In the genomic region with DNA sequence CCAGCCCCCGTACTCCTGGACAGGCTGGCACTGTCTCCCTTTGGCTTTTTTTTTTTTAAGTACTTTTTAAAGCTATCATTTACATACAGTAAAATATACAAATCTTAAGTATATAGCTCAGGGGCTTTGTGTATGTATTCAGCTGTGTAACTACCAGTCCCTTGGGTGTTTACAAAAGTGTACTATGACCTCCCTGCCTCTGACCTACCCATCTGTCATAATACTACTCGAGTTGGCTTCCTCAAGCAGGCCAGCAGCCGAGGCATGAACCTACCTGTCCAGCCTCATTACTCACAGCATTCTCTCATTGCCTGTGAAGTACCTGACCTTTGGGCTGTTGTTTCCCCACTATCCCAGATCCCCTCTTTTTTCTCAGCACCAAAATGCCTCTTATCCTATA, we compare ENCODE assay signal across 10 cellular contexts. TPM values are rescaled to one million over a fixed set of nuclear protein-coding genes. Genes with fewer than 3 reads are reported as not detected.
A peak's percentile ranks its signal among the peaks of the same experiment; 100 is the strongest.
DNase-seq lines count a peak whose midpoint lies in the region; ATAC-seq, FAIRE-seq and TF ChIP-seq lines count a peak whose summit lies in the region.
"Had no signal": no experiment of that assay in that cellular context is flagged by ENCODE, and none has a peak within 500 bp of the region (broad histone marks: within the 10 kb centered on the region; RNA-seq: fewer than 3 reads in every experiment).

No MANE protein-coding gene starts in this region.

- intact Hi-C loops in esophagus squamous epithelium (cut with DNase I) (no loop called here), gastrocnemius medialis (cut with DNase I; ENCODE audit: low total_unique reads) (no loop called here)

- no peak for FAIRE-seq in GM12891 (lab: Jason Lieb, UNC)

- no peak for TF ChIP-seq POLR2A in esophagus squamous epithelium (IDR thresholded peaks at IDR 0.05)
- no peak for TF ChIP-seq POLR2A in gastrocnemius medialis (IDR thresholded peaks at IDR 0.05)
- TF ChIP-seq POLR2A in GM12891 (IDR thresholded peaks at IDR 0.05; ENCODE audit: low read depth, low read length) = no peak

- peak overlapping the region; percentile 77 to 94 (median 83) for H3K27ac ChIP-seq in esophagus squamous epithelium
- H3K27ac ChIP-seq in gastrocnemius medialis = peak overlapping the region; percentile 14 to 99 (median 50)

- TF ChIP-seq CTCF in esophagus squamous epithelium (IDR thresholded peaks at IDR 0.05) (no peak), gastrocnemius medialis (IDR thresholded peaks at IDR 0.05 in 4 of 5, conservative IDR thresholded peaks at IDR 0.05 in 1 of 5) (no peak)

- H3K27me3 ChIP-seq in esophagus squamous epithelium = no peaks in the 10 kb centered on the region
- H3K27me3 ChIP-seq in gastrocnemius medialis = no peaks in the 10 kb centered on the region

- no peak overlapping the region for H3K4me3 ChIP-seq in esophagus squamous epithelium
- H3K4me3 ChIP-seq in gastrocnemius medialis = no peak overlapping the region
- H3K4me3 ChIP-seq: smooth muscle cell had no signal

- DNase-seq in HT-29 (ENCODE audit: low spot score) = peak; percentile 91
- peak; percentile 36 for DNase-seq in NCI-H774 (lab: John Stamatoyannopoulos, UW)
- DNase-seq in esophagus squamous epithelium (lab: John Stamatoyannopoulos, UW) = no peak
- DNase-seq in gastrocnemius medialis = no peak
- no peak for DNase-seq in NCI-H1048 (lab: John Stamatoyannopoulos, UW)
- no peak for DNase-seq in GM12891 (ENCODE audit: insufficient read length, low spot score)
- DNase-seq: activated T-cell treated with anti-CD3 and anti-CD28 coated beads, Interleukin-2, amount 50 U/mL, for 4 hours; stimulated activated naive CD4-positive, alpha-beta T cell had no signal

- H3K4me1 ChIP-seq in esophagus squamous epithelium (peaks cover 10 to 69% (median 39%) of the 10 kb centered on the region in 3 donors), gastrocnemius medialis (peaks cover 37 to 60% of the 10 kb centered on the region in 2 donors)

- 37 to 43% methylated on average over 3 of the region's 3 CpGs for WGBS in esophagus squamous epithelium, 2 donors

- in situ Hi-C loops in gastrocnemius medialis (cut with MboI; ENCODE audit: low sequenced_read_pairs in 4 of 4) = no loop called here

- no peak for ATAC-seq in gastrocnemius medialis
- no peak for ATAC-seq in GM18502 (IDR thresholded peaks at IDR 0.05; ENCODE audit: poor library complexity, unreplicated experiment)
- ATAC-seq: activated T-cell treated with anti-CD3 and anti-CD28 coated beads, Interleukin-2, amount 50 U/mL, for 4 hours had no signal

- no peaks in the 10 kb centered on the region for H3K9me3 ChIP-seq in esophagus squamous epithelium
- H3K9me3 ChIP-seq in gastrocnemius medialis = no peaks in the 10 kb centered on the region

- H3K36me3 ChIP-seq in esophagus squamous epithelium (peaks cover 0 to 64% (median 0%) of the 10 kb centered on the region in 3 donors), gastrocnemius medialis (peaks cover 0 to 44% of the 10 kb centered on the region in 2 donors)

TF ChIP-seq in GM12891, 5 proteins besides CTCF, POLR2A, EP300 and RAD21:
- TF ChIP-seq PAX5 (IDR thresholded peaks at IDR 0.05; ENCODE audit: insufficient read depth, low read length, severe bottlenecking) (no peak), POLR2AphosphoS5 (IDR thresholded peaks at IDR 0.05; ENCODE audit: low read depth, low read length) (no peak), POU2F2 (IDR thresholded peaks at IDR 0.05; ENCODE audit: low read depth, low read length) (no peak), SPI1 (IDR thresholded peaks at IDR 0.05; ENCODE audit: low read depth, low read length) (no peak), TAF1 (IDR thresholded peaks at IDR 0.05; ENCODE audit: low read depth, low read length) (no peak)

RNA-seq across cellular contexts. Expression of gene ABHD2, which starts 33.2 kb away (rescaled TPM):
- 156 and 181 TPM in 2 replicates for total RNA-seq in HT-29 (2014; rRNA removed; shearing (Covaris generic))
- total RNA-seq in esophagus squamous epithelium (10 to 100 TPM; 31.0 to 49.3 (median 35.3) TPM), gastrocnemius medialis (100 to 1,000 TPM in 1 of 4 donors, 10 to 100 TPM in 3; 19.3 to 150 (median 64.5) TPM)
- 5.7 TPM for polyA plus RNA-seq in GM12891 (2012; ENCODE audit: low read depth, missing spikeins)

Comparison
In these comparisons a context has a peak if more than half of its experiments do, and no peak if none do; other contexts are left out.
1. DNase-seq: peak in HT-29 (single experiment) and NCI-H774 (single experiment); none in esophagus squamous epithelium (single experiment), gastrocnemius medialis (0 of 2), NCI-H1048 (single experiment) and GM12891 (single experiment).